28 cellular contexts compared by ENCODE assay signal in the genomic region with DNA sequence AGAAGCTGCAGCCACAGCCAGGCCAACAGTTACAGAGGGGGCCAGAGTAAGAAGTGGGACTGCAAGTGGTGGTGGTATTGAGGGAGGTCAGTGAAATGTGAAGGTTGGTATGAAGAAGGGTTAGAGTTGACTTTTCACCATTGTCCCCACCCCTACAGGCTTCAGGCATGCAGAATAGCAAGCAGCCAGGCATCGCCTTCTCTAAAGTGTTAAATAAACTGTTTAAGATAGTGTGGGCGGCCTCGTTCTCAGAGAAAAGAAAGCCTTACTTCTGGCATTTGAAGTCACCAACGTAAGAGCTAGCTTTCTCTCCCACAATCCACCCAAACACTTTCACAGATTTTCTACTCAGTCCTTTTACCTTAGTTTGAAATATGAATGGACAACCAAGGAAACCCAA.
"Had no signal": no experiment of that assay in that cellular context is flagged by ENCODE, and none has a peak within 500 bp of the region (broad histone marks: within the 10 kb centered on the region; RNA-seq: fewer than 3 reads in every experiment).

No MANE protein-coding gene starts in this region.

- H3K27ac ChIP-seq: ascending aorta, cardiac muscle cell, Peyer's patch, SJSA1 had no signal

- H3K27me3 ChIP-seq: ascending aorta, cardiac muscle cell, MG63, Peyer's patch, SJSA1 had no signal

- H3K36me3 Mint-ChIP-seq: activated naive CD4-positive, alpha-beta T cell treated with anti-CD3 and anti-CD28 coated beads, Interleukin-2, amount 50 U/mL, for 24 hours; activated naive CD8-positive, alpha-beta T cell treated with anti-CD3 and anti-CD28 coated beads, Interleukin-2, amount 10 ng/mL, durations not matched to agents 7 days and 5 days had no signal

- H3K4me3 ChIP-seq: ascending aorta, cardiac muscle cell, MG63, Peyer's patch, SJSA1 had no signal

- H3K4me1 ChIP-seq: SJSA1 had no signal

- H3K9ac ChIP-seq: SK-N-SH had no signal

- ATAC-seq: activated CD8-positive, alpha-beta T cell treated with anti-CD3 and anti-CD28 coated beads for 36 hours had no signal

- H3K9me3 ChIP-seq: ascending aorta, MG63, SJSA1, SK-N-SH had no signal

- H3K9me3 Mint-ChIP-seq: activated CD4-positive, alpha-beta T cell treated with anti-CD3 and anti-CD28 coated beads, Interleukin-2, amount 10 ng/mL, durations not matched to agents 24 days and 14 days; activated naive CD4-positive, alpha-beta T cell treated with anti-CD3 and anti-CD28 coated beads, Interleukin-2, amount 50 U/mL, for 24 hours; activated naive CD8-positive, alpha-beta T cell treated with anti-CD3 and anti-CD28 coated beads, Interleukin-2, amount 10 ng/mL, durations not matched to agents 7 days and 5 days; activated T-helper 2 cell treated with anti-CD3 and anti-CD28 coated beads, Interferon-gamma antibody, Interleukin-2, Interleukin-4, amounts not matched to agents 10 μg/mL and 5 μg/mL and 100 μg/mL, durations not matched to agents 14 hours and 24 hours and 36 hours; central memory CD8-positive, alpha-beta T cell; T-helper 1 cell treated with Interleukin-12 subunit alpha and Interleukin-12 subunit beta and Interleukin-4 antibody, amounts not matched to agents 30 μg/mL and 1 μg/mL, for 36 hours; T-helper 2 cell treated with Interferon-gamma antibody and Interleukin-4, amounts not matched to agents 5 μg/mL and 100 μg/mL, for 36 hours had no signal

- H3K4me3 Mint-ChIP-seq: activated CD4-positive, alpha-beta T cell treated with anti-CD3 and anti-CD28 coated beads, Interleukin-2, amount 10 ng/mL, durations not matched to agents 24 days and 14 days; activated CD8-positive, alpha-beta T cell treated with anti-CD3 and anti-CD28 coated beads for 36 hours; activated naive CD4-positive, alpha-beta T cell treated with anti-CD3 and anti-CD28 coated beads, Interleukin-2, amount 50 U/mL, for 24 hours; activated naive CD8-positive, alpha-beta T cell treated with anti-CD3 and anti-CD28 coated beads, Interleukin-2, amount 10 ng/mL, durations not matched to agents 7 days and 5 days; activated T-cell treated with anti-CD3 and anti-CD28 coated beads, Interleukin-2, amount 50 U/mL, for 24 hours; central memory CD8-positive, alpha-beta T cell; T-helper 1 cell treated with Interleukin-12 subunit alpha and Interleukin-12 subunit beta and Interleukin-4 antibody, amounts not matched to agents 30 μg/mL and 1 μg/mL, for 36 hours; T-helper 2 cell treated with Interferon-gamma antibody and Interleukin-4, amounts not matched to agents 5 μg/mL and 100 μg/mL, for 36 hours had no signal

- H3K4me1 Mint-ChIP-seq: activated CD4-positive, alpha-beta T cell treated with anti-CD3 and anti-CD28 coated beads, Interleukin-2, amount 10 ng/mL, durations not matched to agents 24 days and 14 days; activated naive CD4-positive, alpha-beta T cell treated with anti-CD3 and anti-CD28 coated beads, Interleukin-2, amount 50 U/mL, for 24 hours; activated naive CD8-positive, alpha-beta T cell treated with anti-CD3 and anti-CD28 coated beads, Interleukin-2, amount 10 ng/mL, durations not matched to agents 7 days and 5 days; central memory CD8-positive, alpha-beta T cell had no signal

- DNase-seq: activated CD4-positive, alpha-beta T cell treated with anti-CD3 and anti-CD28 coated beads, Interleukin-2, amount 10 ng/mL, durations not matched to agents 24 days and 14 days; activated CD4-positive, alpha-beta T cell treated with anti-CD3 and anti-CD28 coated beads, Interleukin-2, amount 50 U/mL, for 4 hours; activated CD8-positive, alpha-beta T cell treated with anti-CD3 and anti-CD28 coated beads for 36 hours; activated gamma-delta T cell; activated naive CD4-positive, alpha-beta T cell treated with Interleukin-2 at 50 U/mL for 16 hours; activated naive CD8-positive, alpha-beta T cell treated with anti-CD3 and anti-CD28 coated beads, Interleukin-2, amount 10 ng/mL, durations not matched to agents 7 days and 5 days; activated T-cell treated with anti-CD3 and anti-CD28 coated beads, Interleukin-2, amount 50 U/mL, for 24 hours; Kasumi-1; MG63; NCI-H1048; NCI-H1105 treated with DMSO at 0.1 percent for 48 hours; NCI-H1436; NCI-H1694 treated with DMSO at 0.1 percent for 48 hours; NCI-H2029; NCI-H345; NCI-H524 treated with DMSO at 0.1 percent for 48 hours; Peyer's patch; RPMI8226; SHP77 treated with DMSO at 0.1 percent for 48 hours; SK-N-SH had no signal

- H3K4me2 ChIP-seq: SK-N-SH had no signal

- H3K27ac Mint-ChIP-seq: activated CD4-positive, alpha-beta T cell treated with anti-CD3 and anti-CD28 coated beads, Interleukin-2, amount 10 ng/mL, durations not matched to agents 24 days and 14 days; activated CD8-positive, alpha-beta T cell treated with anti-CD3 and anti-CD28 coated beads for 36 hours; activated naive CD4-positive, alpha-beta T cell treated with anti-CD3 and anti-CD28 coated beads, Interleukin-2, amount 50 U/mL, for 24 hours; activated naive CD8-positive, alpha-beta T cell treated with anti-CD3 and anti-CD28 coated beads, Interleukin-2, amount 10 ng/mL, durations not matched to agents 7 days and 5 days; activated T-cell treated with anti-CD3 and anti-CD28 coated beads, Interleukin-2, amount 50 U/mL, for 24 hours; activated T-helper 2 cell treated with anti-CD3 and anti-CD28 coated beads, Interferon-gamma antibody, Interleukin-2, Interleukin-4, amounts not matched to agents 10 μg/mL and 5 μg/mL and 100 μg/mL, durations not matched to agents 14 hours and 24 hours and 36 hours; T-helper 1 cell treated with Interleukin-12 subunit alpha and Interleukin-12 subunit beta and Interleukin-4 antibody, amounts not matched to agents 30 μg/mL and 1 μg/mL, for 36 hours; T-helper 2 cell treated with Interferon-gamma antibody and Interleukin-4, amounts not matched to agents 5 μg/mL and 100 μg/mL, for 36 hours had no signal

- H3K36me3 ChIP-seq: MG63, Peyer's patch, SJSA1 had no signal
